ENCODE assay signal across 19 cellular contexts in genomic region chr9:131831380-131832165, GRCh38.
"Had no signal": no experiment of that assay in that cellular context is flagged by ENCODE, and none has a peak within 500 bp of the region (broad histone marks: within the 10 kb centered on the region; RNA-seq: fewer than 3 reads in every experiment).

No MANE protein-coding gene starts in this region.

- H3K36me3 ChIP-seq: esophagus squamous epithelium, left lung, thoracic aorta, tibial nerve, vagina had no signal

- FAIRE-seq: frontal cortex had no signal

- H3K9me3 ChIP-seq: mucosa of descending colon had no signal

- H3K4me3 ChIP-seq: coronary artery, esophagus squamous epithelium, left lung, mucosa of descending colon, psoas muscle, skin epidermis, thoracic aorta, tibial nerve, vagina had no signal

- H3K27ac ChIP-seq: coronary artery, esophagus squamous epithelium, left lung, psoas muscle, skin epidermis, thoracic aorta, tibial nerve, vagina had no signal

- H3K4me1 ChIP-seq: left lung, psoas muscle, tibial nerve, vagina had no signal

- DNase-seq: dermis blood vessel endothelial cell; effector memory CD4-positive, alpha-beta T cell; esophagus squamous epithelium; left cardiac atrium; left lung; mesenchymal stem cell; naive B cell; right cardiac atrium; stimulated activated CD4-positive, alpha-beta T cell treated with anti-CD3 and anti-CD28 coated beads, Interleukin-15, amount 100 ng/mL, for 24 hours; stimulated activated CD4-positive, alpha-beta T cell treated with anti-CD3 and anti-CD28 coated beads, Interleukin-2, amount 100 ng/mL, for 48 hours; stimulated activated naive B cell treated with anti-CD40 and anti-IgM and Interleukin-4, amounts not matched to agents 10 μg/mL and 1 μg/mL and 100 μg/mL, for 72 hours had no signal

- H3K27me3 ChIP-seq: vagina had no signal
